Comparison of ENCODE assay signal across 9 cellular contexts in genomic region chr13:30802501-30802900, GRCh38.
DNase-seq lines count a peak whose midpoint lies in the region; ATAC-seq, FAIRE-seq and TF ChIP-seq lines count a peak whose summit lies in the region.
"Had no signal": no experiment of that assay in that cellular context is flagged by ENCODE, and none has a peak within 500 bp of the region (broad histone marks: within the 10 kb centered on the region; RNA-seq: fewer than 3 reads in every experiment).

No MANE protein-coding gene starts in this region.

- no peak overlapping the region for H2BK15ac ChIP-seq in mesenchymal stem cell (ENCODE audit: low read depth, poor library complexity, severe bottlenecking)

- H3K4me1 ChIP-seq in A549, result peaks cover 8% of the 10 kb centered on the region; the same call in 1 of the 3 replicates
- peaks cover 4% of the 10 kb centered on the region for H3K4me1 ChIP-seq in PC-9 (replicated peaks; ENCODE audit: insufficient read depth)
- peaks cover 23% of the 10 kb centered on the region for H3K4me1 ChIP-seq in mesenchymal stem cell (ENCODE audit: control insufficient read depth, insufficient read depth, low read depth, low read length)

- POLR2A ChIA-PET in A549 (lab: Yijun Ruan, JAX), result no interaction called here
- POLR2A ChIA-PET in PC-9 (lab: Charles Lee; ENCODE audit: unreplicated experiment), result no interaction called here
- POLR2A ChIA-PET in CD4-positive, alpha-beta T cell (lab: Charles Lee), result interaction anchor here (1.5 kb wide), 1 partner anchor 670 kb away, joined by 5 read pairs; no protein-coding TSS in a partner anchor

- 73% methylated on average over 5 of the region's 5 CpGs for WGBS in A549 (ENCODE audit: missing lambda C conversion rate)
- 88% methylated on average over 3 of the region's 5 CpGs for WGBS in mesenchymal stem cell

- no peak overlapping the region for H2BK120ac ChIP-seq in mesenchymal stem cell (ENCODE audit: low read depth, low read length)

- intact Hi-C loops in PC-9 (cut with micrococcal nuclease; ENCODE audit: unreplicated experiment), result loop anchor here (2.0 to 10.0 kb wide), 4 partner anchors 225 to 670 kb away; partner anchors contain the start of gene HMGB1
- intact Hi-C loops in CD4-positive, alpha-beta T cell (cut with DNase I, micrococcal nuclease), result loop anchor here (1.0 to 10.0 kb wide), 11 partner anchors 65 to 1030 kb away; partner anchors contain the start of genes ALOX5AP (in 1 of the 2), HMGB1 (in 1 of the 2) and USPL1 (in 1 of the 2)

- peaks cover 7% of the 10 kb centered on the region for H3K4me1 Mint-ChIP-seq in CD4-positive, alpha-beta T cell (ENCODE audit: low read depth)

- no peaks in the 10 kb centered on the region for H3K79me1 ChIP-seq in mesenchymal stem cell (replicated peaks; ENCODE audit: low read length, poor library complexity, severe bottlenecking)

- H3K9ac ChIP-seq in mesenchymal stem cell (ENCODE audit: low read length), result peak overlapping the region; percentile 27

- H3K4me3 ChIP-seq in A549 (no peak overlapping the region), PC-9 (no peak overlapping the region), mesenchymal stem cell (ENCODE audit: insufficient read depth in 1 of 2, low read depth in 1 of 2, low read length in 2 of 2) (no peak overlapping the region)

- TF ChIP-seq RAD21 in A549 (conservative IDR thresholded peaks at IDR 0.05 in 1 of 2, IDR thresholded peaks at IDR 0.05 in 1 of 2), result no peak

- H3K36me3 Mint-ChIP-seq in CD4-positive, alpha-beta T cell (ENCODE audit: low read depth), result no peaks in the 10 kb centered on the region

- no peaks in the 10 kb centered on the region for H3K27me3 ChIP-seq in PC-9 (ENCODE audit: insufficient read depth, low read depth)
- no peaks in the 10 kb centered on the region for H3K27me3 ChIP-seq in mesenchymal stem cell (ENCODE audit: control insufficient read depth in 1 of 2, insufficient read depth in 1 of 2, low read length in 2 of 2)
- H3K27me3 ChIP-seq in CD4-positive, alpha-beta T cell (ENCODE audit: control insufficient read depth, insufficient read depth, low read length), result no peaks in the 10 kb centered on the region

- H3K18ac ChIP-seq in mesenchymal stem cell (ENCODE audit: low read depth in 1 of 2, low read length in 2 of 2), result peak overlapping the region in 1 of 2 experiments; percentile 68

- peak overlapping the region; percentile 91 to 92 for H2BK12ac ChIP-seq in mesenchymal stem cell (ENCODE audit: low read length in 2 of 2)

- no peaks in the 10 kb centered on the region for H3K27me3 Mint-ChIP-seq in CD4-positive, alpha-beta T cell

- H3K9me2 ChIP-seq in PC-9 (ENCODE audit: insufficient read depth), result no peaks in the 10 kb centered on the region

- H4K91ac ChIP-seq in mesenchymal stem cell (ENCODE audit: low read length), result peak overlapping the region; percentile 90

- no peaks in the 10 kb centered on the region for H3K9me3 Mint-ChIP-seq in CD4-positive, alpha-beta T cell

- no peak overlapping the region for H2BK5ac ChIP-seq in mesenchymal stem cell (ENCODE audit: low read depth, low read length, poor library complexity, severe bottlenecking)

- no peak overlapping the region for H3K23ac ChIP-seq in mesenchymal stem cell (ENCODE audit: low read length in 2 of 2)

- no peak overlapping the region for H3K14ac ChIP-seq in mesenchymal stem cell (ENCODE audit: low read length in 2 of 2)

- peak overlapping the region; percentile 47 to 81; a peak in 4 of 6 replicates for H3K27ac ChIP-seq in A549
- no peak overlapping the region for H3K27ac ChIP-seq in PC-9
- no peak overlapping the region for H3K27ac ChIP-seq in mesenchymal stem cell (ENCODE audit: low read length, poor library complexity, severe bottlenecking)
- H3K27ac ChIP-seq in CD4-positive, alpha-beta T cell (ENCODE audit: low read depth, low read length), result no peak overlapping the region
- H3K27ac ChIP-seq: HL-60 had no signal

- H3F3A ChIP-seq in PC-9 (ENCODE audit: insufficient read depth, low read depth), result no peaks in the 10 kb centered on the region

- FAIRE-seq in A549 (lab: Jason Lieb, UNC), result no peak

- TF ChIP-seq CTCF in A549 (IDR thresholded peaks at IDR 0.05) (no peak), PC-9 (conservative IDR thresholded peaks at IDR 0.05) (no peak)
- no peak for TF ChIP-seq CTCF in CD4-positive, alpha-beta T cell (IDR thresholded peaks at IDR 0.05)

- no peak for TF ChIP-seq EP300 in A549 (IDR thresholded peaks at IDR 0.05)

- H4K8ac ChIP-seq in mesenchymal stem cell (ENCODE audit: low read length), result no peak overlapping the region

- H3K4me2 ChIP-seq in A549, result peak overlapping the region; percentile 69; the same call in 1 of the 3 replicates
- H3K4me2 ChIP-seq in PC-9, result peak overlapping the region; percentile 59
- H3K4me2 ChIP-seq in mesenchymal stem cell (ENCODE audit: low read length, poor library complexity, severe bottlenecking), result no peak overlapping the region

- BruUV-seq in PC-9 (replicated peaks; lab: Mats Ljungman, UMichigan), result no TSS peak

- no peaks in the 10 kb centered on the region for H4K20me1 ChIP-seq in PC-9 (ENCODE audit: insufficient read depth)

- no peak for TF ChIP-seq POLR2A in A549 (IDR thresholded peaks at IDR 0.05; ENCODE audit: low read length)

- peak overlapping the region; percentile 49 for H2AK5ac ChIP-seq in mesenchymal stem cell (ENCODE audit: low read length, severe bottlenecking)

- no peak overlapping the region for H3K4me3 Mint-ChIP-seq in CD4-positive, alpha-beta T cell

- no peak for DNase-seq in A549 (ENCODE audit: low read depth in 1 of 2, low spot score in 1 of 2)
- no peak for DNase-seq in PC-9
- DNase-seq in mesenchymal stem cell, result no peak
- DNase-seq in dedifferentiated amniotic fluid mesenchymal stem cell (ENCODE audit: extremely low spot score), result no peak
- DNase-seq in SKM-1 treated with dmso at 0.1 percent for 144 hours (lab: John Stamatoyannopoulos, UW; ENCODE audit: unreplicated experiment), result no peak
- DNase-seq in CD4-positive, alpha-beta T cell, result no peak
- DNase-seq in HK-2 (ENCODE audit: unreplicated experiment), result no peak

- H2AFZ ChIP-seq in PC-9 (no peak overlapping the region), mesenchymal stem cell (ENCODE audit: low read depth, low read length) (no peak overlapping the region)

- H3K9me3 ChIP-seq in A549, result no peaks in the 10 kb centered on the region
- H3K9me3 ChIP-seq in PC-9 (ENCODE audit: insufficient read depth, low read depth), result no peaks in the 10 kb centered on the region
- H3K9me3 ChIP-seq in mesenchymal stem cell (ENCODE audit: control insufficient read depth, low read length), result no peaks in the 10 kb centered on the region
- no peaks in the 10 kb centered on the region for H3K9me3 ChIP-seq in CD4-positive, alpha-beta T cell (ENCODE audit: control insufficient read depth, low read length)

- peak overlapping the region in 1 of 2 experiments; percentile 90 for H3K4ac ChIP-seq in mesenchymal stem cell (ENCODE audit: low read depth in 1 of 2, low read length in 2 of 2)

- no peaks in the 10 kb centered on the region for H3K79me2 ChIP-seq in PC-9 (ENCODE audit: low read depth)

- H3K36me3 ChIP-seq in PC-9 (ENCODE audit: low read depth) (no peaks in the 10 kb centered on the region), mesenchymal stem cell (ENCODE audit: control insufficient read depth in 1 of 2, insufficient read depth in 2 of 2, low read depth in 1 of 2, low read length in 2 of 2) (no peaks in the 10 kb centered on the region)

- ATAC-seq in A549 (peak in 1 of 2 experiments; percentile 19; a peak in 3 of 6 replicates), GM18867 (IDR thresholded peaks at IDR 0.05; ENCODE audit: unreplicated experiment) (peak; percentile 17)
- no peak for ATAC-seq in CD4-positive, alpha-beta T cell (ENCODE audit: poor library complexity)

- CTCF ChIA-PET in A549 (lab: Yijun Ruan, JAX) (interaction anchor here (0.6 to 5.0 kb wide), 23 partner anchors 10 to 381 kb away, joined by 3 to 40 read pairs (median 4); no protein-coding TSS in a partner anchor), PC-9 (lab: Charles Lee) (no interaction called here)
- CTCF ChIA-PET in CD4-positive, alpha-beta T cell (lab: Charles Lee), result interaction anchor here (0.6 to 1.5 kb wide), 12 partner anchors 11 to 670 kb away, joined by 3 to 4 read pairs (median 3); no protein-coding TSS in a partner anchor

- H3K27ac Mint-ChIP-seq in CD4-positive, alpha-beta T cell, result no peak overlapping the region

TF ChIP-seq in A549, 52 proteins besides CTCF, POLR2A, EP300 and RAD21:
- no peak for TF ChIP-seq HOXB5 (CRISPR knock-in tag; IDR thresholded peaks at IDR 0.05)

Comparison
In these comparisons a context has a peak if more than half of its experiments do, and no peak if none do; other contexts are left out.
1. H3K27ac ChIP-seq: peak in A549 (2 of 2); none in PC-9 (single experiment), mesenchymal stem cell (single experiment) and CD4-positive, alpha-beta T cell (single experiment).